25 cellular contexts compared by ENCODE assay signal in the genomic region with DNA sequence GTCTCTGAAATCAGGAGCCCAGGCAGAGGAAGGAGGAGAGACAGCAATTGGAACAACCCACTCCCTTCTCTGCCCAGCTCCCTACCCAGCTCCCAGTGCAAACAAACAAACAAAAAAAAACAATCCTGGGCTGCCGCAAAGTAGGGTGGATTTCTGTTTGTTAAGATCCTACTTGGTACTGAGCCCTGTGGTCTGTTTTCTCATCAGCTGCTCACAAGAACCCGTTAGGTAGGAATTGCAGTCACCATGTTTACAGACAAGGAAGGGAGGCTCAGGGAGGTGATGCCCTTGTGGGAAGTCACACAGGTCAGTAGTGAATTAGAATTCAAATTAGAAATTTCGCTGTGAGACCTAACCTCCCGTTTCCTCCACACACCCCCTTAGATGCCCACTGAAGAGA.
"Had no signal": no experiment of that assay in that cellular context is flagged by ENCODE, and none has a peak within 500 bp of the region (broad histone marks: within the 10 kb centered on the region; RNA-seq: fewer than 3 reads in every experiment).

No MANE protein-coding gene starts in this region.

- H3K27ac ChIP-seq: esophagus squamous epithelium, gastroesophageal sphincter, left ventricle myocardium inferior, lower lobe of right lung, parathyroid adenoma, psoas muscle, spleen, testis, tibial nerve, upper lobe of right lung, vagina had no signal

- H3K27me3 ChIP-seq: gastroesophageal sphincter, testis, tibial nerve, upper lobe of right lung, vagina had no signal

- H3K79me2 ChIP-seq: parathyroid adenoma had no signal

- H3K4me3 Mint-ChIP-seq: memory B cell; naive B cell; nephron; stimulated activated memory B cell treated with anti-CD40 and anti-IgM and Interleukin-4, amounts not matched to agents 10 μg/mL and 1 μg/mL and 100 μg/mL, for 72 hours; stimulated activated naive CD8-positive, alpha-beta T cell treated with anti-CD3 and anti-CD28 coated beads, Interleukin-15, Interleukin-2, amounts not matched to agents 100 ng/mL and 50 ng/mL, for 24 hours had no signal

- H3K4me1 ChIP-seq: esophagus squamous epithelium, gastroesophageal sphincter, left ventricle myocardium inferior, lower lobe of right lung, parathyroid adenoma, psoas muscle, spleen, testis, tibial nerve, upper lobe of right lung, vagina had no signal

- H3K9me3 ChIP-seq: esophagus squamous epithelium, lower lobe of right lung, psoas muscle, testis, upper lobe of right lung, vagina had no signal

- H2AFZ ChIP-seq: parathyroid adenoma had no signal

- H3K4me1 Mint-ChIP-seq: memory B cell; naive B cell; stimulated activated memory B cell treated with anti-CD40 and anti-IgM and Interleukin-4, amounts not matched to agents 10 μg/mL and 1 μg/mL and 100 μg/mL, for 72 hours had no signal

- H3K36me3 Mint-ChIP-seq: memory B cell; stimulated activated memory B cell treated with anti-CD40 and anti-IgM and Interleukin-4, amounts not matched to agents 10 μg/mL and 1 μg/mL and 100 μg/mL, for 72 hours had no signal

- DNase-seq: dermis blood vessel endothelial cell; esophagus squamous epithelium; glutamatergic neuron; islet precursor cell; left ventricle myocardium inferior; lower lobe of right lung; midbrain; naive B cell; psoas muscle; retina; spleen; stimulated activated CD4-positive, alpha-beta T cell treated with anti-CD3 and anti-CD28 coated beads, Interleukin-15, amount 100 ng/mL, for 24 hours; stimulated activated CD4-positive, alpha-beta T cell treated with anti-CD3 and anti-CD28 coated beads, Interleukin-1b, Interleukin-23, amount 100 ng/mL, for 48 hours; stimulated activated CD4-positive, alpha-beta T cell treated with anti-CD3 and anti-CD28 coated beads, Interleukin-4, amount 100 ng/mL, for 24 hours; testis; upper lobe of right lung had no signal

- H3K4me3 ChIP-seq: esophagus squamous epithelium, gastroesophageal sphincter, left ventricle myocardium inferior, lower lobe of right lung, psoas muscle, spleen, testis, tibial nerve, upper lobe of right lung, vagina had no signal

- H3K36me3 ChIP-seq: esophagus squamous epithelium, gastroesophageal sphincter, left ventricle myocardium inferior, lower lobe of right lung, spleen, tibial nerve, upper lobe of right lung, vagina had no signal

- ATAC-seq: gastroesophageal sphincter; lower lobe of right lung; psoas muscle; sciatic nerve; stimulated activated memory B cell treated with anti-CD40 and anti-IgM and Interleukin-4, amounts not matched to agents 10 μg/mL and 1 μg/mL and 100 μg/mL, for 72 hours; upper lobe of right lung had no signal

- H3K27ac Mint-ChIP-seq: memory B cell; nephron; stimulated activated memory B cell treated with anti-CD40 and anti-IgM and Interleukin-4, amounts not matched to agents 10 μg/mL and 1 μg/mL and 100 μg/mL, for 72 hours; stimulated activated naive CD8-positive, alpha-beta T cell treated with anti-CD3 and anti-CD28 coated beads, Interleukin-15, Interleukin-2, amounts not matched to agents 100 ng/mL and 50 ng/mL, for 24 hours had no signal

- H3K9ac ChIP-seq: parathyroid adenoma had no signal
